ENCODE assay signal across 26 cellular contexts in genomic region chr17:53186004-53186403, GRCh38.
"Had no signal": no experiment of that assay in that cellular context is flagged by ENCODE, and none has a peak within 500 bp of the region (broad histone marks: within the 10 kb centered on the region; RNA-seq: fewer than 3 reads in every experiment).

No MANE protein-coding gene starts in this region.

- H3K9me3 ChIP-seq: ascending aorta, body of pancreas had no signal

- H3K36me3 ChIP-seq: ascending aorta, Peyer's patch, SJSA1 had no signal

- H3K4me1 ChIP-seq: ascending aorta, body of pancreas, Peyer's patch, SJSA1 had no signal

- H3K4me3 Mint-ChIP-seq: activated B cell treated with CpG ODN at 0.5 μM for 24 hours; activated CD4-positive, alpha-beta T cell treated with anti-CD3 and anti-CD28 coated beads, Interleukin-2, amount 10 ng/mL, durations not matched to agents 24 days and 14 days; activated CD8-positive, alpha-beta memory T cell treated with anti-CD3 and anti-CD28 coated beads, Interleukin-2, amount 10 ng/mL, durations not matched to agents 7 days and 5 days; activated naive CD8-positive, alpha-beta T cell treated with anti-CD3 and anti-CD28 coated beads, Interleukin-2, amount 50 U/mL, for 24 hours; activated T-cell treated with anti-CD3 and anti-CD28 coated beads, Interleukin-2, amount 50 U/mL, for 24 hours; activated T-helper 1 cell treated with anti-CD3 and anti-CD28 coated beads, Interleukin-12 subunit alpha, Interleukin-12 subunit beta, Interleukin-2, Interleukin-4 antibody, amounts not matched to agents 30 ng/mL and 10 ng/mL and 1 ng/mL, durations not matched to agents 14 hours and 24 hours and 36 hours; T-helper 17 cell had no signal

- H3K4me3 ChIP-seq: ascending aorta, body of pancreas, Peyer's patch, SJSA1 had no signal

- H3K27me3 Mint-ChIP-seq: activated B cell treated with CpG ODN at 0.5 μM for 24 hours; activated CD4-positive, alpha-beta T cell treated with anti-CD3 and anti-CD28 coated beads, Interleukin-2, amount 10 ng/mL, durations not matched to agents 24 days and 14 days; activated CD8-positive, alpha-beta memory T cell treated with anti-CD3 and anti-CD28 coated beads, Interleukin-2, amount 10 ng/mL, durations not matched to agents 7 days and 5 days; activated naive CD8-positive, alpha-beta T cell treated with anti-CD3 and anti-CD28 coated beads, Interleukin-2, amount 50 U/mL, for 24 hours; activated T-cell treated with anti-CD3 and anti-CD28 coated beads, Interleukin-2, amount 50 U/mL, for 24 hours; T-helper 17 cell had no signal

- H3K27me3 ChIP-seq: ascending aorta, body of pancreas, Peyer's patch, SJSA1 had no signal

- H3K36me3 Mint-ChIP-seq: activated CD8-positive, alpha-beta memory T cell treated with anti-CD3 and anti-CD28 coated beads, Interleukin-2, amount 10 ng/mL, durations not matched to agents 7 days and 5 days had no signal

- ATAC-seq: activated CD8-positive, alpha-beta memory T cell treated with anti-CD3 and anti-CD28 coated beads, Interleukin-2, amount 10 ng/mL, durations not matched to agents 7 days and 5 days; activated naive CD4-positive, alpha-beta T cell treated with anti-CD3 and anti-CD28 coated beads, Interleukin-2, amount 50 U/mL, for 72 hours; activated naive CD8-positive, alpha-beta T cell treated with anti-CD3 and anti-CD28 coated beads, Interleukin-2, amount 50 U/mL, for 24 hours; body of pancreas; T-helper 17 cell had no signal

- H3K27ac Mint-ChIP-seq: activated B cell treated with CpG ODN at 0.5 μM for 24 hours; activated CD4-positive, alpha-beta T cell treated with anti-CD3 and anti-CD28 coated beads, Interleukin-2, amount 10 ng/mL, durations not matched to agents 24 days and 14 days; activated CD8-positive, alpha-beta memory T cell treated with anti-CD3 and anti-CD28 coated beads, Interleukin-2, amount 10 ng/mL, durations not matched to agents 7 days and 5 days; activated naive CD4-positive, alpha-beta T cell treated with anti-CD3 and anti-CD28 coated beads, Interleukin-2, amount 50 U/mL, for 72 hours; activated naive CD8-positive, alpha-beta T cell treated with anti-CD3 and anti-CD28 coated beads, Interleukin-2, amount 50 U/mL, for 24 hours; activated T-cell treated with anti-CD3 and anti-CD28 coated beads, Interleukin-2, amount 50 U/mL, for 24 hours; activated T-helper 1 cell treated with anti-CD3 and anti-CD28 coated beads, Interleukin-12 subunit alpha, Interleukin-12 subunit beta, Interleukin-2, Interleukin-4 antibody, amounts not matched to agents 30 ng/mL and 10 ng/mL and 1 ng/mL, durations not matched to agents 14 hours and 24 hours and 36 hours; T-helper 17 cell had no signal

- H3K9me3 Mint-ChIP-seq: activated CD4-positive, alpha-beta T cell treated with anti-CD3 and anti-CD28 coated beads, Interleukin-2, amount 10 ng/mL, durations not matched to agents 24 days and 14 days had no signal

- H3K4me1 Mint-ChIP-seq: activated B cell treated with CpG ODN at 0.5 μM for 24 hours; activated CD4-positive, alpha-beta T cell treated with anti-CD3 and anti-CD28 coated beads, Interleukin-2, amount 10 ng/mL, durations not matched to agents 24 days and 14 days; activated CD8-positive, alpha-beta memory T cell treated with anti-CD3 and anti-CD28 coated beads, Interleukin-2, amount 10 ng/mL, durations not matched to agents 7 days and 5 days; activated naive CD8-positive, alpha-beta T cell treated with anti-CD3 and anti-CD28 coated beads, Interleukin-2, amount 50 U/mL, for 24 hours; T-helper 17 cell had no signal

- DNase-seq: activated B cell treated with CpG ODN at 0.5 μM for 24 hours; activated CD4-positive, alpha-beta T cell treated with anti-CD3 and anti-CD28 coated beads for 1 hour; activated CD4-positive, alpha-beta T cell treated with anti-CD3 and anti-CD28 coated beads, Interleukin-2, amount 10 ng/mL, durations not matched to agents 24 days and 14 days; activated CD4-positive, alpha-beta T cell treated with anti-CD3 and anti-CD28 coated beads, Interleukin-2, amount 50 U/mL, for 48 hours; activated CD8-positive, alpha-beta memory T cell treated with anti-CD3 and anti-CD28 coated beads, Interleukin-2, amount 10 ng/mL, durations not matched to agents 7 days and 5 days; activated effector memory CD4-positive, alpha-beta T cell treated with Interleukin-2 at 50 U/mL for 16 hours; activated naive CD4-positive, alpha-beta T cell treated with Interleukin-2 at 50 U/mL for 16 hours; activated naive CD8-positive, alpha-beta T cell treated with anti-CD3 and anti-CD28 coated beads, Interleukin-2, amount 50 U/mL, for 24 hours; activated T-cell treated with anti-CD3 and anti-CD28 coated beads, Interleukin-2, amount 50 U/mL, for 24 hours; amniotic stem cell; body of pancreas; NCI-H1048; NCI-H146; NCI-H187 treated with DMSO at 0.1 percent for 48 hours; NCI-H2081 treated with DMSO at 0.1 percent for 48 hours; NCI-H446; NCI-H524; Peyer's patch; SHP77; T-helper 17 cell; T-helper 9 cell had no signal

- H3K27ac ChIP-seq: ascending aorta, body of pancreas, Peyer's patch, RWPE1, SJSA1 had no signal
